ENCODE assay signal across 24 cellular contexts in the genomic region with DNA sequence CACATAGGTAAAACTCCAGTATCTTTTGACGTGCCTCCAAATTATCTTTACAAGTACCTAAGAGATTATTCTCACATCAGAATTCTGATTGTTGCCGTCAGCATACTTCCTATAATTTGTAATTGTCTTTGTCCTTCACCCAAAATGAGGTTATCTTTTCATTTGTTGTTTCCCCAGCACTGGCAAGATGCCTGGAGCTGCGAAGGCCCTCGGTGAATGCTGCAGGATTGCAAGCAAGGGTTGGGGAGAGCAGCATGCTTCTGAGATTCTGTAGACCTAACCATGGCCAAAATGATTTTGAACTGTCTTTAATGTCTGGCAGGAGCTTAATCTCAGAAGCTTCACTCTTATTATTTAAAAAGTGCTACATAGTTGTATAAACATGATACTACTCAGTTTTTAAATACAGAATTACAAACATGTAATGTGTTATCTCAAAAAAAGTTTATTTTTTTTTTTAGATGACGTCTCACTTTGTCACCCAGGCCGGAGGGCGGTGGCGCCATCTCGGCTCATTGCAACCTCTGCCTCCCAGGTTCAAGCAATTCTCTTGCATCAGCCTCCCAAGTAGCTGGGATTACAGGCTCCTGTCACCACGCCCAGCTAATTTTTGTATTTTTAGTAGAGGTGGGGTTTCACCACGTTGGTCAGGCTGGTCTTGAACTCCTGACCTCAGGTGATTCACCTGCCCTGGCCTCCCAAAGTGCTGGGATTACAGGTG.
"Had no signal": no experiment of that assay in that cellular context is flagged by ENCODE, and none has a peak within 500 bp of the region (broad histone marks: within the 10 kb centered on the region; RNA-seq: fewer than 3 reads in every experiment).

No MANE protein-coding gene starts in this region.

- H3K9me3 ChIP-seq: SJCRH30 had no signal

- DNase-seq: Kasumi-1, MV-4-11, NCI-H1048, NCI-H1105, NCI-H1417, NCI-H1436 treated with DMSO at 0.1 percent for 48 hours, NCI-H1694, NCI-H187 treated with DMSO at 0.1 percent for 48 hours, NCI-H2029 treated with DMSO at 0.1 percent for 48 hours, NCI-H345, NCI-H446 treated with DMSO at 0.1 percent for 48 hours, NCI-H510A treated with DMSO at 0.1 percent for 48 hours, NCI-H526, NCI-H82, PC-3, SHP77, SJCRH30 had no signal

- H3K4me3 ChIP-seq: K562, SJCRH30 had no signal

- H3K27ac ChIP-seq: HL-60, KMS-11, RWPE1, SJCRH30 had no signal

- H3K4me1 ChIP-seq: SJCRH30 had no signal

- H3K27me3 ChIP-seq: SJCRH30 had no signal

- ATAC-seq: K562, Panc1, PC-3, SK-N-SH treated with all-trans-retinoic acid at 6 μM for 48 hours had no signal

- H3K27me3 Mint-ChIP-seq: IgD-negative memory B cell had no signal
